ENCODE assay signal across 8 cellular contexts in genomic region chr19:40055832-40056504, GRCh38. TPM values are rescaled to one million over a fixed set of nuclear protein-coding genes. Genes with fewer than 3 reads are reported as not detected.
DNase-seq lines count a peak whose midpoint lies in the region; ATAC-seq and TF ChIP-seq lines count a peak whose summit lies in the region.

TSS of gene ZNF780B (minus strand) at chr19:40056231. CDS start at chr19:40050332, 5,899 bp downstream.

- ATAC-seq in GM18511 (IDR thresholded peaks at IDR 0.05; ENCODE audit: unreplicated experiment) (peak; percentile 82), HG03196 (IDR thresholded peaks at IDR 0.05; ENCODE audit: unreplicated experiment) (peak; percentile 74), left lung (peak; percentile 98)

- H3K4me3 ChIP-seq in left lung, result peak within 1 kb of the TSS; percentile 53 to 78

- peak; percentile 69 for DNase-seq in NCI-H510A treated with DMSO at 0.1 percent for 48 hours (lab: John Stamatoyannopoulos, UW)
- peak; percentile 77 for DNase-seq in activated CD4-positive, alpha-beta T cell treated with anti-CD3 and anti-CD28 coated beads for 48 hours
- peak; percentile 45 for DNase-seq in dedifferentiated amniotic fluid mesenchymal stem cell (ENCODE audit: extremely low spot score)
- peak; percentile 70 to 87 for DNase-seq in left lung
- peak; percentile 41 for DNase-seq in stimulated activated CD4-positive, alpha-beta T cell treated with anti-CD3 and anti-CD28 coated beads, Interleukin-2, amount 100 ng/mL, for 4 hours (ENCODE audit: low read depth)

- H3K27ac ChIP-seq in 22Rv1, result peak within 1 kb of the TSS; percentile 40
- peak within 1 kb of the TSS; percentile 10 to 77 for H3K27ac ChIP-seq in left lung

- peaks cover 0 to 27% of the 10 kb centered on the region in 2 donors for H3K9me3 ChIP-seq in left lung

- no peaks in the 10 kb centered on the region for H3K36me3 ChIP-seq in left lung

- H3K4me1 ChIP-seq in left lung, result peaks cover 0 to 15% of the 10 kb centered on the region in 2 donors

- intact Hi-C loops in left lung (cut with DNase I), result no loop called here

- TF ChIP-seq CTCF in 22Rv1 (IDR thresholded peaks at IDR 0.05) (no peak), left lung (IDR thresholded peaks at IDR 0.05) (no peak)

- no peaks in the 10 kb centered on the region for H3K27me3 ChIP-seq in left lung

RNA-seq across cellular contexts. Expression of gene ZNF780B, which starts in this region (rescaled TPM):
- total RNA-seq in left lung, result 10 to 100 TPM; 17.0 to 17.8 TPM

Comparison
In these comparisons a context has a peak if more than half of its experiments do, and no peak if none do; other contexts are left out.
1. Peak in every context shown above with its lines: DNase-seq, ATAC-seq, H3K4me3 ChIP-seq and H3K27ac ChIP-seq.